In the genomic region with DNA sequence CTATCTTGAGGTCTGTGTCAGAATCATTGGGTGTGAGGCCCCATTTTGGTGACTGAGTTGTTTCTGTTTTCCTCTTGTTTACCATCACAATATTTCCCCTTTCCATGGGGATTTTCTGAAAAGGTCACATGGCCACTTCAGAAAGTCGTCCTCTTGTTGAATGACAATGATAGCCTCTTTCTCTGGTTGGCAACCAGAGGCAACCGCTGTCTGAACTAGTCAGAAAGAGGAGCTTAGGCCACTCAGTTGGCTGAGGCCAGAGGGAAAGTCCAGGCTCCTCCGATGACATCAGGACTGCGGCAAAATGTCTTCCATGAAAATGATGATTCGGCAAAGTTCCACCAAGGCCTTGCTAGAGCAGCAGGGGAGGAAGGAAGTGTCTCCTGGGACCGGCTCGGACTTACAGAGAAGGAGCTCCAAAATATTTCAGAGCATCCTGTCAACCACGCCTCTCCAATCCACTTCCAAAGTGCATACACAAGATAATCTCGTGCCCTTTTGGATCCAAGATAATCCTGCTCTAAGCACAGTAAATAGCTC, we compare ENCODE assay signal across 18 cellular contexts. TPM values are rescaled to one million over a fixed set of nuclear protein-coding genes. Genes with fewer than 3 reads are reported as not detected.
DNase-seq lines count a peak whose midpoint lies in the region; ATAC-seq, FAIRE-seq and TF ChIP-seq lines count a peak whose summit lies in the region.
"Had no signal": no experiment of that assay in that cellular context is flagged by ENCODE, and none has a peak within 500 bp of the region (broad histone marks: within the 10 kb centered on the region; RNA-seq: fewer than 3 reads in every experiment).

No MANE protein-coding gene starts in this region.

- no peak for TF ChIP-seq EP300 in A549 (IDR thresholded peaks at IDR 0.05)

- H3K27me3 ChIP-seq in esophagus squamous epithelium (no peaks in the 10 kb centered on the region), mesendoderm (ENCODE audit: insufficient read depth, low read length, poor library complexity) (no peaks in the 10 kb centered on the region)
- H3K27me3 ChIP-seq: BLaER1 treated with 17β-estradiol and CSF1 and Interleukin-3, amounts not matched to agents 10 nM and 100 nM had no signal

- H3K36me3 ChIP-seq in esophagus squamous epithelium (no peaks in the 10 kb centered on the region), mesendoderm (ENCODE audit: control insufficient read depth, insufficient read depth, low read length) (no peaks in the 10 kb centered on the region)
- H3K36me3 ChIP-seq: BLaER1 treated with 17β-estradiol and CSF1 and Interleukin-3, amounts not matched to agents 10 nM and 100 nM had no signal

- H2BK5ac ChIP-seq in mesendoderm (ENCODE audit: low read length): no peak overlapping the region

- TF ChIP-seq CTCF in A549 (IDR thresholded peaks at IDR 0.05) (no peak), esophagus squamous epithelium (IDR thresholded peaks at IDR 0.05) (no peak)

- POLR2A ChIA-PET in A549 (lab: Yijun Ruan, JAX): no interaction called here

- H2AK5ac ChIP-seq in mesendoderm (ENCODE audit: low read length): no peak overlapping the region

- intact Hi-C loops in esophagus squamous epithelium (cut with DNase I): no loop called here

- no peak overlapping the region for H2BK15ac ChIP-seq in mesendoderm (replicated peaks; ENCODE audit: low read depth)

- H3K18ac ChIP-seq in mesendoderm (ENCODE audit: low read length): no peak overlapping the region

- no peak for FAIRE-seq in A549 (lab: Jason Lieb, UNC)
- FAIRE-seq: A204.1, GM18507 had no signal

- H3K56ac ChIP-seq in mesendoderm (ENCODE audit: low read length): no peak overlapping the region

- H3K4me3 ChIP-seq in A549 (no peak overlapping the region), esophagus squamous epithelium (no peak overlapping the region), mesendoderm (ENCODE audit: low read length) (no peak overlapping the region)
- H3K4me3 ChIP-seq: BLaER1 treated with 17β-estradiol and CSF1 and Interleukin-3, amounts not matched to agents 10 nM and 100 nM had no signal

- H4K8ac ChIP-seq in mesendoderm (ENCODE audit: low read depth, low read length): no peak overlapping the region

- H3K79me2 ChIP-seq in mesendoderm (ENCODE audit: control insufficient read depth, insufficient read depth, low read length): no peaks in the 10 kb centered on the region

- H4K5ac ChIP-seq in mesendoderm (ENCODE audit: low read length): no peak overlapping the region

- CTCF ChIA-PET in A549 (lab: Yijun Ruan, JAX): interaction anchor here (0.8 kb wide), 1 partner anchor 11 kb away, joined by 3 read pairs; no protein-coding TSS in a partner anchor

- no peak overlapping the region for H2BK120ac ChIP-seq in mesendoderm (ENCODE audit: low read depth, low read length)

- no peak for ATAC-seq in A549
- peak; percentile 49 for ATAC-seq in HG03442 (IDR thresholded peaks at IDR 0.05; ENCODE audit: unreplicated experiment)
- ATAC-seq in HG02885 (IDR thresholded peaks at IDR 0.05; ENCODE audit: poor library complexity, unreplicated experiment): no peak
- ATAC-seq: HCT116 had no signal

- 0 out of 3 replicates have a peak, but pooled peaks cover 3% of the 10 kb centered on the region for H3K4me1 ChIP-seq in A549
- H3K4me1 ChIP-seq in esophagus squamous epithelium: peaks cover 3 to 8% (median 4%) of the 10 kb centered on the region in 3 donors
- peaks cover 2% of the 10 kb centered on the region for H3K4me1 ChIP-seq in mesendoderm (ENCODE audit: control insufficient read depth, low read depth, low read length)

- H3K4ac ChIP-seq in mesendoderm (ENCODE audit: low read depth, low read length): no peak overlapping the region

- no peak overlapping the region for H3K9ac ChIP-seq in mesendoderm (ENCODE audit: low read length)

- DNase-seq in A549 (ENCODE audit: low read depth in 1 of 2, low spot score in 1 of 2) (no peak), esophagus squamous epithelium (lab: John Stamatoyannopoulos, UW) (peak; percentile 2), mesendoderm (peak; percentile 19), SKM-1 (lab: John Stamatoyannopoulos, UW; ENCODE audit: unreplicated experiment) (no peak)
- DNase-seq in central memory CD4-positive, alpha-beta T cell: no peak
- no peak for DNase-seq in stimulated activated CD4-positive, alpha-beta T cell treated with anti-CD3 and anti-CD28 coated beads, Interleukin-4, amount 100 ng/mL, for 1 hour
- DNase-seq: effector memory CD4-positive, alpha-beta T cell; NCI-H1436; NCI-H226; NK-92 treated with Interleukin-12 subunit alpha and Interleukin-12 subunit beta, amount 100 ng/mL, for 24 hours; stimulated activated CD4-positive, alpha-beta T cell treated with anti-CD3 and anti-CD28 coated beads, Interleukin-4, amount 100 ng/mL, for 4 hours; stimulated activated CD8-positive, alpha-beta memory T cell treated with anti-CD3 and anti-CD28 coated beads, Interleukin-4, amount 100 ng/mL, for 48 hours had no signal

- no peak for TF ChIP-seq POLR2A in A549 (IDR thresholded peaks at IDR 0.05; ENCODE audit: low read length)
- TF ChIP-seq POLR2A in esophagus squamous epithelium (IDR thresholded peaks at IDR 0.05): no peak

- no peak overlapping the region for H3K4me2 ChIP-seq in A549
- H3K4me2 ChIP-seq in mesendoderm (ENCODE audit: low read length): no peak overlapping the region

- WGBS in A549 (ENCODE audit: missing lambda C conversion rate): 92% methylated on average over 9 of the region's 9 CpGs
- WGBS in esophagus squamous epithelium, 2 donors: 56 to 83% methylated on average over 6 to 8 of the region's 9 CpGs
- WGBS in mesendoderm (ENCODE audit: extremely low coverage, insufficient coverage, low lambda C conversion rate): no CpG with 5 or more reads among the region's 9 CpGs

- no peak overlapping the region for H3K23ac ChIP-seq in mesendoderm (ENCODE audit: low read length)

- H3K27ac ChIP-seq in A549 (no peak overlapping the region), esophagus squamous epithelium (peak overlapping the region in 1 of 4 donors; percentile 30), mesendoderm (ENCODE audit: low read depth, low read length) (no peak overlapping the region)

- TF ChIP-seq RAD21 in A549 (conservative IDR thresholded peaks at IDR 0.05 in 1 of 2, IDR thresholded peaks at IDR 0.05 in 1 of 2): no peak

- H3K9me3 ChIP-seq in A549 (no peaks in the 10 kb centered on the region), esophagus squamous epithelium (no peaks in the 10 kb centered on the region)
- H3K9me3 ChIP-seq: BLaER1 treated with 17β-estradiol and CSF1 and Interleukin-3, amounts not matched to agents 10 nM and 100 nM had no signal

- no peaks in the 10 kb centered on the region for H3K79me1 ChIP-seq in mesendoderm (ENCODE audit: low read length)

TF ChIP-seq in A549, 52 proteins besides CTCF, POLR2A, EP300 and RAD21:
- peak; percentile 82 for TF ChIP-seq MAFK (IDR thresholded peaks at IDR 0.05; ENCODE audit: partially characterized antibody)
- TF ChIP-seq, protein P1, sequence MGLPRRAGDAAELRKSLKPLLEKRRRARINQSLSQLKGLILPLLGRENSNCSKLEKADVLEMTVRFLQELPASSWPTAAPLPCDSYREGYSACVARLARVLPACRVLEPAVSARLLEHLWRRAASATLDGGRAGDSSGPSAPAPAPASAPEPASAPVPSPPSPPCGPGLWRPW (IDR thresholded peaks at IDR 0.05): no peak

RNA-seq across cellular contexts. Expression of a gene that starts 19.1 kb away (rescaled TPM):
- polyA plus RNA-seq in A549 (2011; rRNA removed) (37.3 and 38.1 TPM in 2 replicates), A549 (2017; fragmentation: RNase III; extraction: RNeasy Plus Mini Kit Qiagen cat#74134 plus additional on column Dnase treatment) (33.2 to 43.3 TPM (median 41.5 TPM) in 3 replicates)
- polyA plus RNA-seq in A549 (2012; cell fraction: cytosol; rRNA removed): 53.4 and 68.8 TPM in 2 replicates
- 63.9 and 115 TPM in 2 replicates for polyA plus RNA-seq in A549 (2012; cell fraction: nucleus; rRNA removed)
- polyA minus RNA-seq in A549 (2011; rRNA and poly(A)+ RNA removed): 37.6 and 44.1 TPM in 2 replicates
- total RNA-seq in esophagus squamous epithelium: 100 to 1,000 TPM in 2 of 4 donors, 10 to 100 TPM in 2; 94.6 to 197 (median 125) TPM
- 50.9 TPM for polyA plus RNA-seq in mesendoderm (2013, experiment 1 of 2)
- 51.8 TPM for polyA plus RNA-seq in mesendoderm (2013, experiment 2 of 2)

Comparison
In these comparisons a context has a peak if more than half of its experiments do, and no peak if none do; other contexts are left out.
1. DNase-seq: peak in esophagus squamous epithelium (single experiment) and mesendoderm (single experiment); none in A549 (0 of 2), central memory CD4-positive, alpha-beta T cell (single experiment), stimulated activated CD4-positive, alpha-beta T cell treated with anti-CD3 and anti-CD28 coated beads, Interleukin-4, amount 100 ng/mL, for 1 hour (single experiment) and SKM-1 (single experiment).